ENCODE assay signal across 9 cellular contexts in the genomic region with DNA sequence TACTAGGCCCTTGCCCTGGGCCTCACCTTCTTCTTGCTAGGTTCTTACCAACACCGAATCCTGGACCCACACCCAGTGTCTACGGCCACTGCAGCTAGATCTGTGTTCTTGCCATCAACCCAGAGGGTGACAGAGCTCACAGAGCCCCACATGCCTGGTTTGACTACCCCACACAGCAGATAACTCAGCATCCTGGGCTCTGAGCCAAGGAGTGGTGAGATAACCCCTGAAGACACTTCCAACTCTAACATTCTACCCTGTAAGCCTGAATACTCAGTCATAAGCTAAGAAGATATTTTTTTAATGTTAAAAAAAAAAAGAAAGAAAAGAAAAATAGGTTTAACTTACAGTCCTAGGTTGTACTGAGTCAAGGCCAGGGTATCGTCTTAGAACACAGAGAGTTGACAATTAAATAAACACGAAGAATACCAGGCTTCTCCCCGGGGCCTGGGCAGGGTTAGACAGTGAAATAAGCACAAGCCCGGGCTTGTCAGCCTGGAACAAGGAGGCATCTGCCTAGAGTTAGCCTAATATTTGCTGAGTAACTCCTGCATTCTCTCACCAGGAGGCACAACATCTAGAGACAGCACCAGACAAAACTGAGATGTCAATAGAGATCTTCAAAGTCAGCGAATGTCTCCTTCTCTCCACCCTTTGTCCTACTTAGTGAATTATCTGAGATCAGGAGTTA.
DNase-seq lines count a peak whose midpoint lies in the region; ATAC-seq and TF ChIP-seq lines count a peak whose summit lies in the region.
"Had no signal": no experiment of that assay in that cellular context is flagged by ENCODE, and none has a peak within 500 bp of the region (broad histone marks: within the 10 kb centered on the region; RNA-seq: fewer than 3 reads in every experiment).

No MANE protein-coding gene starts in this region.

- H2AFZ ChIP-seq in mammary epithelial cell (ENCODE audit: low read depth, low read length) (peak overlapping the region; percentile 30), trophoblast cell (ENCODE audit: insufficient read depth, low read length, poor library complexity) (peak overlapping the region; percentile 23)

- no peaks in the 10 kb centered on the region for H3K27me3 Mint-ChIP-seq in activated CD4-positive, alpha-beta T cell treated with anti-CD3 and anti-CD28 coated beads, Interleukin-2, amount 10 ng/mL, durations not matched to agents 24 days and 14 days

- H3K79me2 ChIP-seq in mammary epithelial cell (ENCODE audit: insufficient read depth, low read length): peaks cover 17% of the 10 kb centered on the region
- no peaks in the 10 kb centered on the region for H3K79me2 ChIP-seq in trophoblast cell (ENCODE audit: control insufficient read depth, insufficient read depth, low read length, poor library complexity)

- WGBS in mammary epithelial cell (ENCODE audit: low coverage, missing lambda C conversion rate): 8% methylated on average over 7 of the region's 7 CpGs
- no CpG with 5 or more reads among the region's 7 CpGs for WGBS in trophoblast cell (ENCODE audit: extremely low coverage, insufficient coverage, insufficient read length)
- WGBS in gastroesophageal sphincter (ENCODE audit: low coverage in 1 of 2), 2 donors: 44 to 51% methylated on average over 6 to 7 of the region's 7 CpGs

- no peak overlapping the region for H3K27ac Mint-ChIP-seq in activated CD4-positive, alpha-beta T cell treated with anti-CD3 and anti-CD28 coated beads, Interleukin-2, amount 10 ng/mL, durations not matched to agents 24 days and 14 days

- H4K12ac ChIP-seq in trophoblast cell (ENCODE audit: low read depth, low read length): peak overlapping the region; percentile 52

- CTCF ChIA-PET in mammary epithelial cell (lab: Charles Lee; ENCODE audit: low non-redundant PET): no interaction called here

- H2AK5ac ChIP-seq in trophoblast cell (ENCODE audit: low read length): peak overlapping the region; percentile 57

- H4K8ac ChIP-seq in trophoblast cell (ENCODE audit: low read depth, low read length): peak overlapping the region; percentile 67

- peak overlapping the region; percentile 91 for H3K27ac ChIP-seq in mammary epithelial cell (ENCODE audit: insufficient read depth, low read depth, low read length)
- H3K27ac ChIP-seq in trophoblast cell (ENCODE audit: low read depth, low read length): peak overlapping the region; percentile 76
- no peak overlapping the region for H3K27ac ChIP-seq in gastroesophageal sphincter

- H4K91ac ChIP-seq in trophoblast cell (ENCODE audit: low read depth, low read length): peak overlapping the region; percentile 96

- no peaks in the 10 kb centered on the region for H3K36me3 Mint-ChIP-seq in activated CD4-positive, alpha-beta T cell treated with anti-CD3 and anti-CD28 coated beads, Interleukin-2, amount 10 ng/mL, durations not matched to agents 24 days and 14 days (ENCODE audit: low read depth)

- H3K9me3 ChIP-seq in mammary epithelial cell (replicated peaks; ENCODE audit: insufficient read depth, low read length) (no peaks in the 10 kb centered on the region), trophoblast cell (ENCODE audit: insufficient read depth, low read depth, low read length) (no peaks in the 10 kb centered on the region), gastroesophageal sphincter (no peaks in the 10 kb centered on the region)

- H3K4me3 ChIP-seq in mammary epithelial cell (replicated peaks in 1 of 3; ENCODE audit: insufficient read depth in 1 of 3, low read depth in 2 of 3, low read length in 3 of 3) (no peak overlapping the region), trophoblast cell (ENCODE audit: low read depth, low read length) (no peak overlapping the region), gastroesophageal sphincter (no peak overlapping the region)

- H3K4me2 ChIP-seq in mammary epithelial cell (ENCODE audit: insufficient read depth, low read depth, low read length) (peak overlapping the region; percentile 45), trophoblast cell (ENCODE audit: low read length) (no peak overlapping the region)

- no peaks in the 10 kb centered on the region for H4K20me1 ChIP-seq in mammary epithelial cell (ENCODE audit: insufficient read depth, low read length)

- no peak overlapping the region for H3K23ac ChIP-seq in trophoblast cell (ENCODE audit: low read length)

- no peak overlapping the region for H3K4me3 Mint-ChIP-seq in activated CD4-positive, alpha-beta T cell treated with anti-CD3 and anti-CD28 coated beads, Interleukin-2, amount 10 ng/mL, durations not matched to agents 24 days and 14 days

- dilution Hi-C loops in mammary epithelial cell (cut with HindIII; ENCODE audit: low sequenced_read_pairs): no loop called here

- H3K18ac ChIP-seq in trophoblast cell (ENCODE audit: low read length): peak overlapping the region; percentile 73

- TF ChIP-seq EP300 in gastroesophageal sphincter (IDR thresholded peaks at IDR 0.05): no peak

- TF ChIP-seq POLR2A in gastroesophageal sphincter (IDR thresholded peaks at IDR 0.05): no peak

- H3K4ac ChIP-seq in trophoblast cell (ENCODE audit: low read depth, low read length): peak overlapping the region; percentile 53

- peaks cover 6% of the 10 kb centered on the region for H3K9me3 Mint-ChIP-seq in activated CD4-positive, alpha-beta T cell treated with anti-CD3 and anti-CD28 coated beads, Interleukin-2, amount 10 ng/mL, durations not matched to agents 24 days and 14 days

- peak overlapping the region; percentile 96 for H2BK120ac ChIP-seq in trophoblast cell (ENCODE audit: insufficient read depth, low read length, poor library complexity)

- peak overlapping the region; percentile 94 for H2BK12ac ChIP-seq in trophoblast cell (ENCODE audit: low read length)

- ATAC-seq in GM19452 (IDR thresholded peaks at IDR 0.05; ENCODE audit: unreplicated experiment) (no peak), gastroesophageal sphincter (no peak)
- ATAC-seq: left colon had no signal

- no peaks in the 10 kb centered on the region for H3K27me3 ChIP-seq in mammary epithelial cell (ENCODE audit: insufficient read depth, low read length)
- no peaks in the 10 kb centered on the region for H3K27me3 ChIP-seq in trophoblast cell (ENCODE audit: insufficient read depth, low read length)
- H3K27me3 ChIP-seq in gastroesophageal sphincter: no peaks in the 10 kb centered on the region

- H3K4me1 Mint-ChIP-seq in activated CD4-positive, alpha-beta T cell treated with anti-CD3 and anti-CD28 coated beads, Interleukin-2, amount 10 ng/mL, durations not matched to agents 24 days and 14 days: no peaks in the 10 kb centered on the region

- no peaks in the 10 kb centered on the region for H3K36me3 ChIP-seq in mammary epithelial cell (ENCODE audit: insufficient read depth, low read length)
- H3K36me3 ChIP-seq in trophoblast cell (ENCODE audit: control insufficient read depth in 1 of 2, insufficient read depth in 2 of 2, low read length in 2 of 2): no peaks in the 10 kb centered on the region
- no peaks in the 10 kb centered on the region for H3K36me3 ChIP-seq in gastroesophageal sphincter

- TF ChIP-seq CTCF in mammary epithelial cell (conservative IDR thresholded peaks at IDR 0.05 in 1 of 2, IDR thresholded peaks at IDR 0.05 in 1 of 2; ENCODE audit: extremely low read depth in 1 of 2, insufficient read depth in 1 of 2, low read depth in 1 of 2, low read length in 2 of 2) (peak in 1 of 2 donors; percentile 42), gastroesophageal sphincter (IDR thresholded peaks at IDR 0.05) (no peak)

- intact Hi-C loops in mammary epithelial cell (cut with micrococcal nuclease): loop anchor here (2.0 to 10.0 kb wide), 3 partner anchors 33 to 148 kb away; no protein-coding TSS in a partner anchor
- intact Hi-C loops in activated CD4-positive, alpha-beta T cell treated with anti-CD3 and anti-CD28 coated beads, Interleukin-2, amount 10 ng/mL, durations not matched to agents 24 days and 14 days (cut with micrococcal nuclease): no loop called here

- peak overlapping the region; percentile 94 for H2BK5ac ChIP-seq in trophoblast cell (ENCODE audit: low read depth, low read length, poor library complexity)

- DNase-seq in H4 (ENCODE audit: low spot score): peak; percentile 20
- DNase-seq in NCI-H446 (lab: John Stamatoyannopoulos, UW): peak; percentile 60 to 80
- DNase-seq in mammary epithelial cell: peak; percentile 92
- peak; percentile 60 to 65 for DNase-seq in trophoblast cell
- no peak for DNase-seq in nucleus accumbens (lab: John Stamatoyannopoulos, UW)
- no peak for DNase-seq in activated CD4-positive, alpha-beta T cell treated with anti-CD3 and anti-CD28 coated beads, Interleukin-2, amount 10 ng/mL, durations not matched to agents 24 days and 14 days
- DNase-seq: left colon had no signal

- in situ Hi-C loops in mammary epithelial cell (cut with MboI; ENCODE audit: low sequenced_read_pairs in 2 of 2): no loop called here

- H3K9ac ChIP-seq in mammary epithelial cell (ENCODE audit: insufficient read depth, low read length) (peak overlapping the region; percentile 36), trophoblast cell (ENCODE audit: low read length) (no peak overlapping the region)

- TSS peak; percentile 67 for BruUV-seq in mammary epithelial cell (replicated peaks; lab: Mats Ljungman, UMichigan)

- H3K4me1 ChIP-seq in mammary epithelial cell (ENCODE audit: insufficient read depth, low read length) (peaks cover 43% of the 10 kb centered on the region), trophoblast cell (ENCODE audit: control insufficient read depth in 1 of 2, insufficient read depth in 2 of 2, low read length in 2 of 2) (peaks cover 3 to 4% of the 10 kb centered on the region in 2 experiments), gastroesophageal sphincter (no peaks in the 10 kb centered on the region)

- H3K79me1 ChIP-seq in trophoblast cell (ENCODE audit: low read length): peaks cover 9% of the 10 kb centered on the region

- H3K14ac ChIP-seq in trophoblast cell (ENCODE audit: low read length): peak overlapping the region; percentile 85

Comparison
In these comparisons a context has a peak if more than half of its experiments do, and no peak if none do; other contexts are left out.
1. DNase-seq: peak in H4 (single experiment), NCI-H446 (2 of 2), mammary epithelial cell (single experiment) and trophoblast cell (2 of 2); none in nucleus accumbens (0 of 56) and activated CD4-positive, alpha-beta T cell treated with anti-CD3 and anti-CD28 coated beads, Interleukin-2, amount 10 ng/mL, durations not matched to agents 24 days and 14 days (single experiment).
2. H3K27ac ChIP-seq: peak in mammary epithelial cell (single experiment) and trophoblast cell (single experiment); none in gastroesophageal sphincter (0 of 4).